ENCODE assay signal across 24 cellular contexts in genomic region chr1:247273013-247273412, GRCh38. TPM values are rescaled to one million over a fixed set of nuclear protein-coding genes. Genes with fewer than 3 reads are reported as not detected.
DNase-seq lines count a peak whose midpoint lies in the region; ATAC-seq and TF ChIP-seq lines count a peak whose summit lies in the region.
"Had no signal": no experiment of that assay in that cellular context is flagged by ENCODE, and none has a peak within 500 bp of the region (broad histone marks: within the 10 kb centered on the region; RNA-seq: fewer than 3 reads in every experiment).

No MANE protein-coding gene starts in this region.

- H4K8ac ChIP-seq in H9 (replicated peaks; ENCODE audit: insufficient read length, low read depth, low read length): no peak overlapping the region

- no peak overlapping the region for H2AFZ ChIP-seq in H9 (ENCODE audit: low read length)
- H2AFZ ChIP-seq: neural progenitor cell had no signal

- peaks cover 7% of the 10 kb centered on the region for H3K9me3 ChIP-seq in H9 (ENCODE audit: control insufficient read depth, low read depth, low read length)
- H3K9me3 ChIP-seq: MG63, testis had no signal

- no peak overlapping the region for H2BK12ac ChIP-seq in H9 (ENCODE audit: insufficient read length, low read depth, low read length)

- H3K4me1 ChIP-seq in H9 (ENCODE audit: insufficient read depth, low read length): no peaks in the 10 kb centered on the region; the same call in 1 of the 2 replicates
- H3K4me1 ChIP-seq: BLaER1 treated with 17β-estradiol and CSF1 and Interleukin-3, amounts not matched to agents 10 nM and 100 nM; neural progenitor cell; testis had no signal

- no peak overlapping the region for H3K9ac ChIP-seq in H9 (ENCODE audit: extremely low read depth, insufficient read length, low read length)
- H3K9ac ChIP-seq: BLaER1 treated with 17β-estradiol and CSF1 and Interleukin-3, amounts not matched to agents 10 nM and 100 nM; neural progenitor cell had no signal

- no peak overlapping the region for H2BK15ac ChIP-seq in H9 (ENCODE audit: low read depth, low read length)

- H3K27me3 Mint-ChIP-seq in nephron (ENCODE audit: low read depth) (no peaks in the 10 kb centered on the region), H9 (ENCODE audit: low read depth) (no peaks in the 10 kb centered on the region; the same call in 1 of the 2 replicates), Calu3 (ENCODE audit: unreplicated experiment) (no peaks in the 10 kb centered on the region)
- H3K27me3 Mint-ChIP-seq: activated naive CD8-positive, alpha-beta T cell treated with anti-CD3 and anti-CD28 coated beads, Interleukin-2, amount 50 U/mL, for 24 hours had no signal

- no peaks in the 10 kb centered on the region for H3K27me3 ChIP-seq in H9 (ENCODE audit: insufficient read depth, low read length)
- H3K27me3 ChIP-seq: BLaER1 treated with 17β-estradiol and CSF1 and Interleukin-3, amounts not matched to agents 10 nM and 100 nM; MG63; neural progenitor cell; testis had no signal

- no peak overlapping the region for H3T11ph ChIP-seq in H9 (ENCODE audit: low read length)

- no peak overlapping the region for H2BK20ac ChIP-seq in H9 (ENCODE audit: low read depth, low read length, poor library complexity, severe bottlenecking)

- H3K36me3 Mint-ChIP-seq in nephron (ENCODE audit: low read depth) (no peaks in the 10 kb centered on the region), H9 (ENCODE audit: insufficient read depth in 1 of 3, low read depth in 3 of 3) (peaks cover 8 to 16% (median 11%) of the 10 kb centered on the region in 3 experiments), Calu3 (ENCODE audit: insufficient read depth, unreplicated experiment) (no peaks in the 10 kb centered on the region)

- H3K4me2 ChIP-seq in H9 (ENCODE audit: insufficient read depth, insufficient read length, low read length): no peak overlapping the region
- H3K4me2 ChIP-seq: BLaER1 treated with 17β-estradiol and CSF1 and Interleukin-3, amounts not matched to agents 10 nM and 100 nM; neural progenitor cell had no signal

- TF ChIP-seq CTCF in nephron (IDR thresholded peaks at IDR 0.05; ENCODE audit: unreplicated experiment in 3 of 3) (no peak), H9 (conservative IDR thresholded peaks at IDR 0.05) (no peak), Calu3 (IDR thresholded peaks at IDR 0.05; ENCODE audit: unreplicated experiment) (no peak)

- H3K23me2 ChIP-seq in H9 (ENCODE audit: insufficient read length, low read depth, low read length, poor library complexity, severe bottlenecking): no peaks in the 10 kb centered on the region

- H3K4me1 Mint-ChIP-seq in nephron: peaks cover 14% of the 10 kb centered on the region
- peaks cover 4% of the 10 kb centered on the region in 2 experiments; a peak in 2 of 4 replicates for H3K4me1 Mint-ChIP-seq in H9
- H3K4me1 Mint-ChIP-seq in Calu3 (ENCODE audit: low read depth, unreplicated experiment): no peaks in the 10 kb centered on the region
- H3K4me1 Mint-ChIP-seq: activated naive CD8-positive, alpha-beta T cell treated with anti-CD3 and anti-CD28 coated beads, Interleukin-2, amount 50 U/mL, for 24 hours; mesothelial cell of epicardium; neural progenitor cell had no signal

- H3K27ac Mint-ChIP-seq in nephron (peak overlapping the region; percentile 66 to 94 (median 80)), H9 (no peak overlapping the region), Calu3 (ENCODE audit: unreplicated experiment) (no peak overlapping the region)
- H3K27ac Mint-ChIP-seq: activated naive CD8-positive, alpha-beta T cell treated with anti-CD3 and anti-CD28 coated beads, Interleukin-2, amount 50 U/mL, for 24 hours; mesothelial cell of epicardium; neural progenitor cell had no signal

- H3K27ac ChIP-seq in H9 (ENCODE audit: insufficient read length, low read depth, low read length): no peak overlapping the region
- H3K27ac ChIP-seq: BLaER1 treated with 17β-estradiol and CSF1 and Interleukin-3, amounts not matched to agents 10 nM and 100 nM; neural progenitor cell; testis had no signal

- no peak overlapping the region for H4K91ac ChIP-seq in H9 (ENCODE audit: insufficient read length, low read depth, low read length)

- CTCF ChIA-PET in Calu3 (lab: Charles Lee): no interaction called here

- H3K79me1 ChIP-seq in H9 (ENCODE audit: insufficient read depth, low read depth, low read length, poor library complexity, severe bottlenecking): no peaks in the 10 kb centered on the region

- no peak overlapping the region for H2BK5ac ChIP-seq in H9 (ENCODE audit: insufficient read length, low read length)

- H4K5ac ChIP-seq in H9 (ENCODE audit: insufficient read length, low read depth, low read length): no peak overlapping the region

- DNase-seq in Ammon's horn (ENCODE audit: low spot score) (peak; percentile 74), LHCN-M2 (ENCODE audit: low read depth) (peak; percentile 31), ecto neural progenitor cell (ENCODE audit: low spot score) (peak; percentile 35), H9 (no peak), Calu3 (no peak)
- no peak for DNase-seq in stimulated activated CD4-positive, alpha-beta T cell treated with anti-CD3 and anti-CD28 coated beads, Interleukin-4, amount 100 ng/mL, for 4 hours
- DNase-seq: activated effector memory CD4-positive, alpha-beta T cell treated with Interleukin-2 at 50 U/mL for 16 hours; activated naive CD8-positive, alpha-beta T cell treated with anti-CD3 and anti-CD28 coated beads, Interleukin-2, amount 50 U/mL, for 24 hours; erythroblast; foreskin melanocyte; IMR-90; MG63; NCI-H146; NCI-H774; OCI-M1; right cardiac atrium; T-helper 1 cell; testis had no signal

- no peak overlapping the region; the same call in 1 of the 2 replicates for H3K14ac ChIP-seq in H9 (ENCODE audit: insufficient read depth, low read length)

- intact Hi-C loops in Calu3 (cut with micrococcal nuclease; ENCODE audit: unreplicated experiment): no loop called here

- no peak overlapping the region for H3K23ac ChIP-seq in H9 (ENCODE audit: insufficient read length, low read depth, low read length)

- H2AK5ac ChIP-seq in H9 (ENCODE audit: insufficient read length, low read length): no peak overlapping the region

- H3K18ac ChIP-seq in H9 (ENCODE audit: insufficient read length, low read depth, low read length): no peak overlapping the region

- no peaks in the 10 kb centered on the region for H3K79me2 ChIP-seq in H9 (ENCODE audit: insufficient read depth, low read length)

- H3K9me3 Mint-ChIP-seq in nephron (peaks cover 26% of the 10 kb centered on the region), H9 (peaks cover 22 to 25% of the 10 kb centered on the region in 2 experiments), Calu3 (ENCODE audit: low read depth, unreplicated experiment) (peaks cover 28% of the 10 kb centered on the region)

- no peak overlapping the region for H2BK120ac ChIP-seq in H9 (ENCODE audit: low read depth, low read length, poor library complexity, severe bottlenecking)

- H3K4me3 Mint-ChIP-seq in nephron (no peak overlapping the region), H9 (no peak overlapping the region), Calu3 (ENCODE audit: low read depth, unreplicated experiment) (no peak overlapping the region)
- H3K4me3 Mint-ChIP-seq: activated naive CD8-positive, alpha-beta T cell treated with anti-CD3 and anti-CD28 coated beads, Interleukin-2, amount 50 U/mL, for 24 hours; mesothelial cell of epicardium; neural progenitor cell had no signal

- H4K20me1 ChIP-seq in H9 (ENCODE audit: control insufficient read depth, insufficient read depth, insufficient read length): no peaks in the 10 kb centered on the region
- H4K20me1 ChIP-seq: BLaER1 treated with 17β-estradiol and CSF1 and Interleukin-3, amounts not matched to agents 10 nM and 100 nM had no signal

- no TSS peak for BruUV-seq in Calu3 (replicated peaks; lab: Mats Ljungman, UMichigan)

- no peak overlapping the region for H3K4ac ChIP-seq in H9 (ENCODE audit: low read depth, low read length)

- H3K56ac ChIP-seq in H9 (ENCODE audit: insufficient read length, low read depth, low read length): no peak overlapping the region

- ATAC-seq in GM19351 (IDR thresholded peaks at IDR 0.05; ENCODE audit: unreplicated experiment): no peak
- ATAC-seq: activated naive CD8-positive, alpha-beta T cell treated with anti-CD3 and anti-CD28 coated beads, Interleukin-2, amount 50 U/mL, for 24 hours; right cardiac atrium had no signal

- WGBS in H9 (ENCODE audit: extremely low coverage, insufficient read length, low lambda C conversion rate): no CpG with 5 or more reads among the region's 1 CpG

RNA-seq across cellular contexts. Expression of gene VN1R5, which starts 17.1 kb away (rescaled TPM):
- total RNA-seq in LHCN-M2 (2014; rRNA removed) (not detected in 2 replicates), H9 (2021) (not detected in 2 replicates), Calu3 (2022) (not detected in 2 replicates)
- not detected for polyA plus RNA-seq in LHCN-M2 (2012)
- total RNA-seq: dermis microvascular lymphatic vessel endothelial cell, IMR-90, mesothelial cell of epicardium, right cardiac atrium, testis had no signal
- polyA plus RNA-seq: IMR-90, right cardiac atrium had no signal

RNA-seq across cellular contexts. Expression of gene ZNF496, which starts 58.7 kb away (rescaled TPM):
- total RNA-seq in LHCN-M2 (2014; rRNA removed) (26.3 and 36.2 TPM in 2 replicates), H9 (2021) (66.5 and 72.9 TPM in 2 replicates), Calu3 (2022) (33.4 and 36.9 TPM in 2 replicates)
- 12.0 TPM for polyA plus RNA-seq in LHCN-M2 (2012)

Comparison
In these comparisons a context has a peak if more than half of its experiments do, and no peak if none do; other contexts are left out.
1. DNase-seq: peak in Ammon's horn (single experiment), LHCN-M2 (single experiment) and ecto neural progenitor cell (single experiment); none in H9 (single experiment), Calu3 (single experiment) and stimulated activated CD4-positive, alpha-beta T cell treated with anti-CD3 and anti-CD28 coated beads, Interleukin-4, amount 100 ng/mL, for 4 hours (0 of 2).
2. H3K27ac Mint-ChIP-seq: peak in nephron (3 of 3); none in H9 (0 of 3) and Calu3 (single experiment).